7 cellular contexts compared by ENCODE assay signal in genomic region chr18:63321291-63321690, GRCh38. TPM values are rescaled to one million over a fixed set of nuclear protein-coding genes. Genes with fewer than 3 reads are reported as not detected.
DNase-seq lines count a peak whose midpoint lies in the region; ATAC-seq and TF ChIP-seq lines count a peak whose summit lies in the region.

No MANE protein-coding gene starts in this region.

- DNase-seq in GM12864 (ENCODE audit: low read depth) (no peak), MV-4-11 (lab: John Stamatoyannopoulos, UW) (peak; percentile 51), gastrocnemius medialis (no peak), NCI-H774 (lab: John Stamatoyannopoulos, UW) (no peak), ovary (no peak), aorta (no peak)
- no peak for DNase-seq in effector memory CD4-positive, alpha-beta T cell

- WGBS in ovary, 3 donors, result 86 to 89% (median 87%) methylated on average over 9 of the region's 9 CpGs
- 83 to 86% methylated on average over 9 of the region's 9 CpGs for WGBS in aorta, 2 donors

- ATAC-seq in gastrocnemius medialis, result no peak
- ATAC-seq in aorta (ENCODE audit: low FRiP score), result no peak

- peak overlapping the region; percentile 68 for H3K27ac ChIP-seq in effector memory CD4-positive, alpha-beta T cell (ENCODE audit: insufficient read depth, low read length, poor library complexity, severe bottlenecking)
- H3K27ac ChIP-seq in gastrocnemius medialis, result peak overlapping the region; percentile 83 to 86 (median 84)
- peak overlapping the region in 1 of 2 donors; percentile 79 for H3K27ac ChIP-seq in ovary
- peak overlapping the region in 1 of 2 donors; percentile 67 for H3K27ac ChIP-seq in aorta (ENCODE audit: low read depth in 1 of 2, low read length in 2 of 2)

- no peaks in the 10 kb centered on the region for H3K36me3 ChIP-seq in effector memory CD4-positive, alpha-beta T cell (ENCODE audit: control insufficient read depth, insufficient read depth, low read length)
- H3K36me3 ChIP-seq in gastrocnemius medialis (no peaks in the 10 kb centered on the region), ovary (no peaks in the 10 kb centered on the region), aorta (ENCODE audit: control insufficient read depth in 1 of 2, insufficient read depth in 2 of 2, low read length in 1 of 2) (no peaks in the 10 kb centered on the region)

- H3K4me1 ChIP-seq in effector memory CD4-positive, alpha-beta T cell (ENCODE audit: control insufficient read depth, insufficient read depth, low read length, poor library complexity, severe bottlenecking), result peaks cover 12% of the 10 kb centered on the region
- H3K4me1 ChIP-seq in gastrocnemius medialis (peaks cover 10 to 23% of the 10 kb centered on the region in 2 donors), ovary (ENCODE audit: insufficient read depth) (peaks cover 3% of the 10 kb centered on the region), aorta (ENCODE audit: control insufficient read depth in 1 of 2, insufficient read depth in 2 of 2, low read length in 2 of 2) (no peaks in the 10 kb centered on the region)

- TF ChIP-seq CTCF in GM12864 (IDR thresholded peaks at IDR 0.05; ENCODE audit: low read depth, low read length, missing control alignments) (no peak), gastrocnemius medialis (IDR thresholded peaks at IDR 0.05 in 4 of 5, conservative IDR thresholded peaks at IDR 0.05 in 1 of 5) (no peak), ovary (IDR thresholded peaks at IDR 0.05) (no peak)

- intact Hi-C loops in gastrocnemius medialis (cut with DNase I; ENCODE audit: low total_unique reads), result loop anchor here (2.0 to 5.0 kb wide), 2 partner anchors 46 to 116 kb away; partner anchors contain the start of gene KDSR
- intact Hi-C loops in ovary (cut with DNase I), result loop anchor here in 3 of 4 donors (5.0 kb wide), 2 partner anchors 294 to 304 kb away; no protein-coding TSS in a partner anchor
- intact Hi-C loops in aorta (cut with DNase I), result loop anchor here (2.0 to 5.0 kb wide), 4 partner anchors 46 to 304 kb away; partner anchors contain the start of gene KDSR (in 1 of the 2)

- H3K27me3 ChIP-seq in effector memory CD4-positive, alpha-beta T cell (replicated peaks; ENCODE audit: control insufficient read depth, insufficient read depth, low read length, poor library complexity, severe bottlenecking), result no peaks in the 10 kb centered on the region
- no peaks in the 10 kb centered on the region for H3K27me3 ChIP-seq in gastrocnemius medialis
- H3K27me3 ChIP-seq in ovary, result no peaks in the 10 kb centered on the region
- no peaks in the 10 kb centered on the region for H3K27me3 ChIP-seq in aorta (ENCODE audit: control insufficient read depth in 1 of 2, insufficient read depth in 2 of 2, low read length in 1 of 2)

- no peak for TF ChIP-seq EP300 in ovary (IDR thresholded peaks at IDR 0.05)

- H3K9me3 ChIP-seq in effector memory CD4-positive, alpha-beta T cell (ENCODE audit: control insufficient read depth, low read length), result no peaks in the 10 kb centered on the region
- H3K9me3 ChIP-seq in gastrocnemius medialis, result no peaks in the 10 kb centered on the region
- H3K9me3 ChIP-seq in ovary, result no peaks in the 10 kb centered on the region
- H3K9me3 ChIP-seq in aorta (ENCODE audit: control insufficient read depth, low read length), result no peaks in the 10 kb centered on the region

- in situ Hi-C loops in gastrocnemius medialis (cut with MboI; ENCODE audit: low sequenced_read_pairs in 4 of 4), result loop anchor here in 3 of 4 donors (5.0 to 10.0 kb wide), 4 partner anchors 186 to 306 kb away; no protein-coding TSS in a partner anchor

- H3K4me3 ChIP-seq in GM12864 (ENCODE audit: low read depth, low read length) (peak overlapping the region; percentile 64), gastrocnemius medialis (no peak overlapping the region), ovary (no peak overlapping the region), aorta (ENCODE audit: low read length in 2 of 2) (no peak overlapping the region)
- H3K4me3 ChIP-seq in effector memory CD4-positive, alpha-beta T cell (ENCODE audit: insufficient read depth, low read depth, low read length, poor library complexity, severe bottlenecking), result no peak overlapping the region

- TF ChIP-seq POLR2A in gastrocnemius medialis (IDR thresholded peaks at IDR 0.05) (no peak), ovary (IDR thresholded peaks at IDR 0.05) (no peak)

RNA-seq across cellular contexts. Expression of gene BCL2, which starts 1.7 kb away (rescaled TPM):
- total RNA-seq in gastrocnemius medialis (10 to 100 TPM in 2 of 4 donors, 1 to 10 TPM in 2; 6.2 to 20.4 (median 13.7) TPM), ovary (10 to 100 TPM; 32.6 to 43.9 (median 36.8) TPM), aorta (10 to 100 TPM; 23.7 to 25.4 TPM)
- polyA plus RNA-seq in ovary (10 to 100 TPM; 13.7 to 24.0 TPM), aorta (1 to 10 TPM; 2.6 to 4.3 TPM)

RNA-seq across cellular contexts. Expression of gene KDSR, which starts 45.7 kb away (rescaled TPM):
- total RNA-seq in gastrocnemius medialis, result 10 to 100 TPM; 11.2 to 18.6 (median 14.4) TPM
- 10 to 100 TPM; 25.8 to 70.1 (median 62.6) TPM for total RNA-seq in ovary
- 10 to 100 TPM; 27.8 to 52.3 TPM for polyA plus RNA-seq in ovary
- total RNA-seq in aorta, result 10 to 100 TPM; 74.3 to 91.0 TPM
- 10 to 100 TPM; 24.4 to 26.6 TPM for polyA plus RNA-seq in aorta
